ENCODE assay signal across 10 cellular contexts in the genomic region with DNA sequence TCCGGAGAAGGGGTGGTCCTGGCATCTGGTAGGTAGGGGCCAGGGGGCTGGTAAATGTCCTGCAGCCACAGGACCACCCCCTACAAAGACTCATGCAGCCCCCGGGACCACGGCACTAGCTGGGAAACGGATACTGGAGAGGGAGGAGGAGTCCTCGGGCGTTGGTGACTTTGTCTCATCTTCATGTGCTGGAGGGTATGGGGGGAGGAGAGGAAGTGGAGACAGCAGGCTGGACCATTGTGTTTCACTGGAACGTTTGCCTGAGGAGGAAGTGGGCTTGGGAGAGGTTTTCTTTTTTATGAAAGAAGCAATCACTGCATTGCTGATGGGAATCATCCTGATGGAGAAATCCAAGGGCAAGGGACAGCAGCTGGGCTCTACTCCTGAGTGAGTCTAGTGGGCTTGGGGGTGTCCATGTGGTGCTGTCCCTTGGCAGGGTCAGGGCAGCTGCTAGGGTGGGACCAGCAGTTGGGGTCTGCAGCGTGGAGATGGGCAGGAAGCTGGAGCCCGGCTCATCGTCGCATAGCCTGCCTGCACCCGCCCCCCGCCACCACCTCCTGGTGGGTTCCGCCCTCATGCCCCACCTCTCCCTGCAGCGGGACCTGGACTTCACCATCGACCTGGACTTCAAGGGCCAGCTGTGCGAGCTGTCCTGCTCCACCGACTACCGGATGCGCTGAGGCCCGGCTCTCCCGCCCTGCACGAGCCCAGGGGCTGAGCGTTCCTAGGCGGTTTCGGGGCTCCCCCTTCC. TPM values are rescaled to one million over a fixed set of nuclear protein-coding genes. Genes with fewer than 3 reads are reported as not detected.
DNase-seq lines count a peak whose midpoint lies in the region; ATAC-seq, FAIRE-seq and TF ChIP-seq lines count a peak whose summit lies in the region.
"Had no signal": no experiment of that assay in that cellular context is flagged by ENCODE, and none has a peak within 500 bp of the region (broad histone marks: within the 10 kb centered on the region; RNA-seq: fewer than 3 reads in every experiment).

No MANE protein-coding gene starts in this region.

- no peak overlapping the region for H2BK120ac ChIP-seq in mesendoderm (ENCODE audit: low read depth, low read length)

- no peaks in the 10 kb centered on the region for H3K9me3 ChIP-seq in BLaER1 treated with 17β-estradiol and CSF1 and Interleukin-3, amounts not matched to agents 10 nM and 100 nM (replicated peaks in 1 of 11)
- no peaks in the 10 kb centered on the region for H3K9me3 ChIP-seq in K562 (replicated peaks; ENCODE audit: control insufficient read depth, insufficient read depth, low read depth, low read length)

- in situ Hi-C loops in K562 (cut with MboI): no loop called here

- TF ChIP-seq CTCF in K562 (IDR thresholded peaks at IDR 0.05 in 2 of 3, conservative IDR thresholded peaks at IDR 0.05 in 1 of 3; ENCODE audit: insufficient read depth in 2 of 3, low read depth in 1 of 3, low read length in 3 of 3): no peak

- no peak for ATAC-seq in K562
- ATAC-seq in HG03095 (IDR thresholded peaks at IDR 0.05; ENCODE audit: unreplicated experiment): no peak
- ATAC-seq: SK-N-SH treated with all-trans-retinoic acid at 6 μM for 48 hours had no signal

- no peak overlapping the region for H3K23ac ChIP-seq in mesendoderm (ENCODE audit: low read length)

- intact Hi-C loops in K562 (cut with micrococcal nuclease): no loop called here

- no peak for TF ChIP-seq RAD21 in K562 (CRISPR knock-in tag; conservative IDR thresholded peaks at IDR 0.05 in 1 of 2, IDR thresholded peaks at IDR 0.05 in 1 of 2)

- H3K79me1 ChIP-seq in mesendoderm (ENCODE audit: low read length): peaks cover 11% of the 10 kb centered on the region

- TF ChIP-seq POLR2A in K562 (conservative IDR thresholded peaks at IDR 0.05): 0 out of 2 replicates have a peak, but pooled peaks have one; percentile 18

- TF ChIP-seq EP300 in K562 (IDR thresholded peaks at IDR 0.05; ENCODE audit: low read length): no peak

- H3K79me2 ChIP-seq in K562 (ENCODE audit: control insufficient read depth, insufficient read depth, low read length): peaks cover 2% of the 10 kb centered on the region; the same call in 1 of the 3 replicates
- H3K79me2 ChIP-seq in mesendoderm (ENCODE audit: control insufficient read depth, insufficient read depth, low read length): no peaks in the 10 kb centered on the region

- H3K18ac ChIP-seq in mesendoderm (ENCODE audit: low read length): no peak overlapping the region

- H3K9me1 ChIP-seq in K562 (ENCODE audit: control insufficient read depth, insufficient read depth, low read length): no peaks in the 10 kb centered on the region

- peak overlapping the region; percentile 25 for H3K56ac ChIP-seq in mesendoderm (ENCODE audit: low read length)

- peaks cover 0 to 78% (median 71%) of the 10 kb centered on the region in 11 experiments; a peak in 21 of 22 replicates for H4K20me1 ChIP-seq in BLaER1 treated with 17β-estradiol and CSF1 and Interleukin-3, amounts not matched to agents 10 nM and 100 nM
- no peaks in the 10 kb centered on the region; the same call in 1 of the 2 replicates for H4K20me1 ChIP-seq in K562 (replicated peaks; ENCODE audit: control insufficient read depth, insufficient read depth, low read length)

- peak overlapping the region in 7 of 11 experiments; percentile 44 to 77 (median 55); a peak in 13 of 22 replicates for H3K27ac ChIP-seq in BLaER1 treated with 17β-estradiol and CSF1 and Interleukin-3, amounts not matched to agents 10 nM and 100 nM
- H3K27ac ChIP-seq in K562 (ENCODE audit: extremely low read depth, low read depth, low read length) (no peak overlapping the region), mesendoderm (ENCODE audit: low read depth, low read length) (no peak overlapping the region)

- H3K4me2 ChIP-seq in BLaER1 treated with 17β-estradiol and CSF1 and Interleukin-3, amounts not matched to agents 10 nM and 100 nM: peak overlapping the region; percentile 64 to 95 (median 89)
- H3K4me2 ChIP-seq in K562 (ENCODE audit: insufficient read depth, low read length) (no peak overlapping the region), mesendoderm (ENCODE audit: low read length) (no peak overlapping the region)

- DNase-seq in H7 (peak; percentile 67), K562 (ENCODE audit: extremely low read depth in 1 of 4, low spot score in 3 of 4) (no peak), mesendoderm (peak; percentile 63), OCI-M1 (lab: John Stamatoyannopoulos, UW) (no peak), UCSD-AML1 (lab: John Stamatoyannopoulos, UW; ENCODE audit: unreplicated experiment) (no peak)
- no peak for DNase-seq in stimulated activated CD4-positive, alpha-beta T cell treated with anti-CD3 and anti-CD28 coated beads, Interleukin-12 subunit alpha, Interleukin-12 subunit beta, amount 100 ng/mL, for 4 hours

- no peak overlapping the region for H2AK5ac ChIP-seq in mesendoderm (ENCODE audit: low read length)

- CTCF ChIA-PET in K562 (lab: Yijun Ruan, JAX; ENCODE audit: low intra/inter-chr PET ratio): no interaction called here

- no peak overlapping the region for H4K5ac ChIP-seq in mesendoderm (ENCODE audit: low read length)

- H3K36me3 ChIP-seq in BLaER1 treated with 17β-estradiol and CSF1 and Interleukin-3, amounts not matched to agents 10 nM and 100 nM: peaks cover 33 to 74% (median 66%) of the 10 kb centered on the region in 11 experiments
- H3K36me3 ChIP-seq in H7 (replicated peaks; ENCODE audit: control insufficient read depth, insufficient read depth, low read length): peaks cover 24% of the 10 kb centered on the region
- peaks cover 66% of the 10 kb centered on the region; the same call in 2 of the 3 replicates for H3K36me3 ChIP-seq in K562 (ENCODE audit: control insufficient read depth, insufficient read depth, low read length)
- H3K36me3 ChIP-seq in mesendoderm (ENCODE audit: control insufficient read depth, insufficient read depth, low read length): peaks cover 20% of the 10 kb centered on the region

- no peak overlapping the region for H2BK5ac ChIP-seq in mesendoderm (ENCODE audit: low read length)

- H3K4me3 ChIP-seq in BLaER1 treated with 17β-estradiol and CSF1 and Interleukin-3, amounts not matched to agents 10 nM and 100 nM: peak overlapping the region in 6 of 10 experiments; percentile 31 to 65 (median 48); a peak in 11 of 20 replicates
- H3K4me3 ChIP-seq in H7 (ENCODE audit: insufficient read depth, low read depth, low read length): no peak overlapping the region
- H3K4me3 ChIP-seq in K562: no peak overlapping the region
- H3K4me3 ChIP-seq in mesendoderm (ENCODE audit: low read length): no peak overlapping the region

- H3K27me3 ChIP-seq in BLaER1 treated with 17β-estradiol and CSF1 and Interleukin-3, amounts not matched to agents 10 nM and 100 nM: peaks cover 21 to 35% (median 30%) of the 10 kb centered on the region in 11 experiments
- H3K27me3 ChIP-seq in H7 (ENCODE audit: control insufficient read depth, insufficient read depth, low read length) (no peaks in the 10 kb centered on the region), K562 (ENCODE audit: control insufficient read depth in 2 of 2, insufficient read depth in 2 of 2, low read length in 2 of 2) (no peaks in the 10 kb centered on the region), mesendoderm (ENCODE audit: insufficient read depth, low read length, poor library complexity) (no peaks in the 10 kb centered on the region)

- no peak overlapping the region for H2BK15ac ChIP-seq in mesendoderm (replicated peaks; ENCODE audit: low read depth)

- H3K9ac ChIP-seq in BLaER1 treated with 17β-estradiol and CSF1 and Interleukin-3, amounts not matched to agents 10 nM and 100 nM: peak overlapping the region in 10 of 11 experiments; percentile 29 to 66 (median 48); a peak in 16 of 22 replicates
- no peak overlapping the region for H3K9ac ChIP-seq in K562 (ENCODE audit: insufficient read depth in 1 of 2, low read depth in 2 of 2, low read length in 2 of 2)
- no peak overlapping the region for H3K9ac ChIP-seq in mesendoderm (ENCODE audit: low read length)

- no peak for FAIRE-seq in K562 (lab: Jason Lieb, UNC)

- POLR2A ChIA-PET in K562 (lab: Yijun Ruan, JAX): interaction anchor here (0.5 to 1.9 kb wide), 3 partner anchors 11 to 179 kb away, joined by 3 to 9 read pairs (median 3); partner anchors contain the start of gene PRMT1

- no TSS peak for BruUV-seq in K562 (replicated peaks; lab: Mats Ljungman, UMichigan)

- H3K4ac ChIP-seq in mesendoderm (ENCODE audit: low read depth, low read length): no peak overlapping the region

- 82% methylated on average over 16 of the region's 26 CpGs for WGBS in K562 (ENCODE audit: insufficient coverage, low coverage, missing lambda C conversion rate)
- no CpG with 5 or more reads among the region's 26 CpGs for WGBS in mesendoderm (ENCODE audit: extremely low coverage, insufficient coverage, low lambda C conversion rate)

- H4K8ac ChIP-seq in mesendoderm (ENCODE audit: low read depth, low read length): no peak overlapping the region

- H2AFZ ChIP-seq in K562 (ENCODE audit: low read depth, low read length): no peak overlapping the region

- peaks cover 37 to 82% (median 56%) of the 10 kb centered on the region in 10 experiments for H3K4me1 ChIP-seq in BLaER1 treated with 17β-estradiol and CSF1 and Interleukin-3, amounts not matched to agents 10 nM and 100 nM
- H3K4me1 ChIP-seq in K562 (replicated peaks in 1 of 2; ENCODE audit: control insufficient read depth in 2 of 2, insufficient read depth in 2 of 2, low read length in 2 of 2) (peaks cover 0 to 71% of the 10 kb centered on the region in 2 experiments; a peak in 2 of 5 replicates), mesendoderm (ENCODE audit: control insufficient read depth, low read depth, low read length) (peaks cover 2% of the 10 kb centered on the region)

RNA-seq across cellular contexts. Expression of gene ADM5, which starts 1.7 kb away (rescaled TPM):
- 1.4 and 1.8 TPM in 2 replicates for total RNA-seq in H7 (2014; rRNA removed; shearing (Covaris generic))
- 13.0 and 50.8 TPM in 2 replicates for total RNA-seq in K562 (2011; cell fraction: chromatin; rRNA removed; ENCODE audit: low replicate concordance)
- total RNA-seq in K562 (2011; cell fraction: nucleolus; rRNA removed): 29.6 and 33.4 TPM in 2 replicates
- total RNA-seq in K562 (2011; cell fraction: nucleoplasm; rRNA removed): 21.0 and 23.9 TPM in 2 replicates
- total RNA-seq in K562 (2014; rRNA removed) (2.4 and 2.7 TPM in 2 replicates), K562 (2014; rRNA removed; fragmentation: Illumina TruSeq; extraction: Trizol) (0.32 and 0.47 TPM in 2 replicates), K562 (2015; rRNA removed; fragmentation: Illumina TruSeq; extraction: Trizol) (1.9 and 2.4 TPM in 2 replicates), K562 (2021) (5.4 and 7.0 TPM in 2 replicates)
- polyA plus RNA-seq in K562 (2011; rRNA removed) (1.3 and 2.2 TPM in 2 replicates), K562 (2014; fragmentation: Illumina TruSeq; extraction: Trizol) (2.1 and 2.7 TPM in 2 replicates), K562 (2014; fragmentation: Nextera tagmentation; extraction: Ambion mirVana) (under 1 TPM in 1 of 2 experiments, not detected in 1; 0.13 TPM), K562 (2014; rRNA removed) (5.7 and 8.4 TPM in 2 replicates)
- polyA plus RNA-seq in K562 (2011; cell fraction: cytosol; rRNA removed): 1.8 and 4.7 TPM in 2 replicates
- polyA plus RNA-seq in K562 (2011; cell fraction: nucleus; rRNA removed): 24.4 and 55.5 TPM in 2 replicates
- 3.6 and 4.4 TPM in 2 replicates for polyA plus RNA-seq in K562 (2012)
- 0.15 and 0.60 TPM in 2 replicates for polyA minus RNA-seq in K562 (2011; rRNA and poly(A)+ RNA removed)
- polyA minus RNA-seq in K562 (2011; cell fraction: cytosol; rRNA and poly(A)+ RNA removed): 1.0 and 1.3 TPM in 2 replicates
- polyA minus RNA-seq in K562 (2011; cell fraction: nucleus; rRNA and poly(A)+ RNA removed): 6.1 and 6.9 TPM in 2 replicates
- polyA plus RNA-seq in mesendoderm (2013, experiment 1 of 2): 5.8 TPM
- polyA plus RNA-seq in mesendoderm (2013, experiment 2 of 2): 5.4 TPM

RNA-seq across cellular contexts. Expression of gene CPT1C, which starts 3.2 kb away (rescaled TPM):
- 25.8 and 28.9 TPM in 2 replicates for total RNA-seq in H7 (2014; rRNA removed; shearing (Covaris generic))
- total RNA-seq in K562 (2011; cell fraction: chromatin; rRNA removed; ENCODE audit: low replicate concordance): 2.6 and 5.2 TPM in 2 replicates
- 3.6 and 3.7 TPM in 2 replicates for total RNA-seq in K562 (2011; cell fraction: nucleolus; rRNA removed)
- total RNA-seq in K562 (2011; cell fraction: nucleoplasm; rRNA removed): 1.8 and 3.9 TPM in 2 replicates
- total RNA-seq in K562 (2014; rRNA removed): 2.5 and 2.7 TPM in 2 replicates
- 1.9 and 3.0 TPM in 2 replicates for total RNA-seq in K562 (2014; rRNA removed; fragmentation: Illumina TruSeq; extraction: Trizol)
- 2.1 and 2.8 TPM in 2 replicates for total RNA-seq in K562 (2015; rRNA removed; fragmentation: Illumina TruSeq; extraction: Trizol)
- 3.1 and 4.4 TPM in 2 replicates for total RNA-seq in K562 (2021)
- polyA plus RNA-seq in K562 (2011; rRNA removed): 1.9 and 3.6 TPM in 2 replicates
- 4.7 and 7.4 TPM in 2 replicates for polyA plus RNA-seq in K562 (2011; cell fraction: cytosol; rRNA removed)
- polyA plus RNA-seq in K562 (2011; cell fraction: nucleus; rRNA removed): 3.6 and 4.2 TPM in 2 replicates
- polyA plus RNA-seq in K562 (2012): 5.1 and 6.1 TPM in 2 replicates
- polyA plus RNA-seq in K562 (2014; fragmentation: Illumina TruSeq; extraction: Trizol): 4.8 and 5.1 TPM in 2 replicates
- polyA plus RNA-seq in K562 (2014; fragmentation: Nextera tagmentation; extraction: Ambion mirVana): 10 to 100 TPM; 11.5 to 12.3 TPM
- 2.1 and 4.0 TPM in 2 replicates for polyA plus RNA-seq in K562 (2014; rRNA removed)
- 0.53 and 0.96 TPM in 2 replicates for polyA minus RNA-seq in K562 (2011; rRNA and poly(A)+ RNA removed)
- not detected in 2 replicates for polyA minus RNA-seq in K562 (2011; cell fraction: cytosol; rRNA and poly(A)+ RNA removed)
- polyA minus RNA-seq in K562 (2011; cell fraction: nucleus; rRNA and poly(A)+ RNA removed): 0.27 and 2.1 TPM in 2 replicates
- 19.1 TPM for polyA plus RNA-seq in mesendoderm (2013, experiment 1 of 2)
- 21.9 TPM for polyA plus RNA-seq in mesendoderm (2013, experiment 2 of 2)
- total RNA-seq: MCF 10A had no signal

RNA-seq across cellular contexts. Expression of gene PRMT1, which starts 10.7 kb away (rescaled TPM):
- total RNA-seq in H7 (2014; rRNA removed; shearing (Covaris generic)): 690 and 848 TPM in 2 replicates
- total RNA-seq in K562 (2011; cell fraction: chromatin; rRNA removed; ENCODE audit: low replicate concordance): 329 and 693 TPM in 2 replicates
- 420 and 469 TPM in 2 replicates for total RNA-seq in K562 (2011; cell fraction: nucleolus; rRNA removed)
- total RNA-seq in K562 (2011; cell fraction: nucleoplasm; rRNA removed): 336 and 338 TPM in 2 replicates
- total RNA-seq in K562 (2014; rRNA removed): 371 and 483 TPM in 2 replicates
- 132 and 169 TPM in 2 replicates for total RNA-seq in K562 (2014; rRNA removed; fragmentation: Illumina TruSeq; extraction: Trizol)
- total RNA-seq in K562 (2015; rRNA removed; fragmentation: Illumina TruSeq; extraction: Trizol): 326 and 337 TPM in 2 replicates
- 324 and 326 TPM in 2 replicates for total RNA-seq in K562 (2021)
- 407 and 436 TPM in 2 replicates for polyA plus RNA-seq in K562 (2011; rRNA removed)
- 562 and 863 TPM in 2 replicates for polyA plus RNA-seq in K562 (2011; cell fraction: cytosol; rRNA removed)
- 575 and 667 TPM in 2 replicates for polyA plus RNA-seq in K562 (2011; cell fraction: nucleus; rRNA removed)
- 194 and 423 TPM in 2 replicates for polyA plus RNA-seq in K562 (2012)
- polyA plus RNA-seq in K562 (2014; fragmentation: Illumina TruSeq; extraction: Trizol): 446 and 465 TPM in 2 replicates
- polyA plus RNA-seq in K562 (2014; fragmentation: Nextera tagmentation; extraction: Ambion mirVana): 10 to 100 TPM; 13.3 to 74.0 TPM
- 464 and 510 TPM in 2 replicates for polyA plus RNA-seq in K562 (2014; rRNA removed)
- polyA minus RNA-seq in K562 (2011; rRNA and poly(A)+ RNA removed): 337 and 429 TPM in 2 replicates
- 187 and 188 TPM in 2 replicates for polyA minus RNA-seq in K562 (2011; cell fraction: cytosol; rRNA and poly(A)+ RNA removed)
- 171 and 244 TPM in 2 replicates for polyA minus RNA-seq in K562 (2011; cell fraction: nucleus; rRNA and poly(A)+ RNA removed)
- 427 TPM for polyA plus RNA-seq in mesendoderm (2013, experiment 1 of 2)
- 426 TPM for polyA plus RNA-seq in mesendoderm (2013, experiment 2 of 2)

RNA-seq across cellular contexts. Expression of gene BCL2L12, which starts 22.0 kb away (rescaled TPM):
- total RNA-seq in H7 (2014; rRNA removed; shearing (Covaris generic)): 34.3 and 42.5 TPM in 2 replicates
- 31.5 and 83.3 TPM in 2 replicates for total RNA-seq in K562 (2011; cell fraction: chromatin; rRNA removed; ENCODE audit: low replicate concordance)
- total RNA-seq in K562 (2011; cell fraction: nucleolus; rRNA removed): 79.4 and 85.7 TPM in 2 replicates
- total RNA-seq in K562 (2011; cell fraction: nucleoplasm; rRNA removed): 47.0 and 50.7 TPM in 2 replicates
- total RNA-seq in K562 (2014; rRNA removed) (128 and 169 TPM in 2 replicates), K562 (2014; rRNA removed; fragmentation: Illumina TruSeq; extraction: Trizol) (17.0 and 18.8 TPM in 2 replicates), K562 (2015; rRNA removed; fragmentation: Illumina TruSeq; extraction: Trizol) (26.5 and 29.4 TPM in 2 replicates), K562 (2021) (183 and 185 TPM in 2 replicates)
- polyA plus RNA-seq in K562 (2011; rRNA removed) (81.2 and 95.3 TPM in 2 replicates), K562 (2014; fragmentation: Illumina TruSeq; extraction: Trizol) (85.6 and 184 TPM in 2 replicates), K562 (2014; fragmentation: Nextera tagmentation; extraction: Ambion mirVana) (1 to 10 TPM; 7.4 to 7.5 TPM), K562 (2014; rRNA removed) (263 and 282 TPM in 2 replicates)
- 132 and 350 TPM in 2 replicates for polyA plus RNA-seq in K562 (2011; cell fraction: cytosol; rRNA removed)
- polyA plus RNA-seq in K562 (2011; cell fraction: nucleus; rRNA removed): 132 and 212 TPM in 2 replicates
- 164 and 177 TPM in 2 replicates for polyA plus RNA-seq in K562 (2012)
- 8.8 and 10.7 TPM in 2 replicates for polyA minus RNA-seq in K562 (2011; rRNA and poly(A)+ RNA removed)
- polyA minus RNA-seq in K562 (2011; cell fraction: cytosol; rRNA and poly(A)+ RNA removed): 29.2 and 36.0 TPM in 2 replicates
- polyA minus RNA-seq in K562 (2011; cell fraction: nucleus; rRNA and poly(A)+ RNA removed): 22.6 and 24.0 TPM in 2 replicates
- polyA plus RNA-seq in mesendoderm (2013, experiment 1 of 2): 151 TPM
- 154 TPM for polyA plus RNA-seq in mesendoderm (2013, experiment 2 of 2)

RNA-seq across cellular contexts. Expression of gene IRF3, which starts 22.1 kb away (rescaled TPM):
- total RNA-seq in H7 (2014; rRNA removed; shearing (Covaris generic)): 107 and 108 TPM in 2 replicates
- 63.4 and 152 TPM in 2 replicates for total RNA-seq in K562 (2011; cell fraction: chromatin; rRNA removed; ENCODE audit: low replicate concordance)
- 90.7 and 93.9 TPM in 2 replicates for total RNA-seq in K562 (2011; cell fraction: nucleolus; rRNA removed)
- total RNA-seq in K562 (2011; cell fraction: nucleoplasm; rRNA removed): 78.8 and 106 TPM in 2 replicates
- total RNA-seq in K562 (2014; rRNA removed) (113 and 160 TPM in 2 replicates), K562 (2014; rRNA removed; fragmentation: Illumina TruSeq; extraction: Trizol) (28.5 and 40.9 TPM in 2 replicates), K562 (2015; rRNA removed; fragmentation: Illumina TruSeq; extraction: Trizol) (64.0 and 65.4 TPM in 2 replicates), K562 (2021) (125 and 132 TPM in 2 replicates)
- polyA plus RNA-seq in K562 (2011; rRNA removed) (54.5 and 66.4 TPM in 2 replicates), K562 (2014; fragmentation: Illumina TruSeq; extraction: Trizol) (118 and 119 TPM in 2 replicates), K562 (2014; fragmentation: Nextera tagmentation; extraction: Ambion mirVana) (10 to 100 TPM in 1 of 2 experiments, 1 to 10 TPM in 1; 7.5 to 11.6 TPM), K562 (2014; rRNA removed) (118 and 145 TPM in 2 replicates)
- 56.8 and 134 TPM in 2 replicates for polyA plus RNA-seq in K562 (2011; cell fraction: cytosol; rRNA removed)
- polyA plus RNA-seq in K562 (2011; cell fraction: nucleus; rRNA removed): 106 and 215 TPM in 2 replicates
- 119 and 139 TPM in 2 replicates for polyA plus RNA-seq in K562 (2012)
- 11.1 and 16.9 TPM in 2 replicates for polyA minus RNA-seq in K562 (2011; rRNA and poly(A)+ RNA removed)
- 36.4 and 44.4 TPM in 2 replicates for polyA minus RNA-seq in K562 (2011; cell fraction: cytosol; rRNA and poly(A)+ RNA removed)
- polyA minus RNA-seq in K562 (2011; cell fraction: nucleus; rRNA and poly(A)+ RNA removed): 13.9 and 17.5 TPM in 2 replicates
- polyA plus RNA-seq in mesendoderm (2013, experiment 1 of 2): 94.1 TPM
- polyA plus RNA-seq in mesendoderm (2013, experiment 2 of 2): 90.7 TPM

Comparison
In these comparisons a context has a peak if more than half of its experiments do, and no peak if none do; other contexts are left out.
1. H3K27ac ChIP-seq: peak in BLaER1 treated with 17β-estradiol and CSF1 and Interleukin-3, amounts not matched to agents 10 nM and 100 nM (7 of 11); none in K562 (single experiment) and mesendoderm (single experiment).
2. H3K4me2 ChIP-seq: peak in BLaER1 treated with 17β-estradiol and CSF1 and Interleukin-3, amounts not matched to agents 10 nM and 100 nM (11 of 11); none in K562 (single experiment) and mesendoderm (single experiment).
3. H3K4me3 ChIP-seq: peak in BLaER1 treated with 17β-estradiol and CSF1 and Interleukin-3, amounts not matched to agents 10 nM and 100 nM (6 of 10); none in H7 (single experiment), K562 (single experiment) and mesendoderm (single experiment).
4. H3K9ac ChIP-seq: peak in BLaER1 treated with 17β-estradiol and CSF1 and Interleukin-3, amounts not matched to agents 10 nM and 100 nM (10 of 11); none in K562 (0 of 2) and mesendoderm (single experiment).
5. DNase-seq: peak in H7 (single experiment) and mesendoderm (single experiment); none in K562 (0 of 4), stimulated activated CD4-positive, alpha-beta T cell treated with anti-CD3 and anti-CD28 coated beads, Interleukin-12 subunit alpha, Interleukin-12 subunit beta, amount 100 ng/mL, for 4 hours (single experiment), OCI-M1 (single experiment) and UCSD-AML1 (single experiment).